ENCODE assay signal across 1 cellular context in the genomic region with DNA sequence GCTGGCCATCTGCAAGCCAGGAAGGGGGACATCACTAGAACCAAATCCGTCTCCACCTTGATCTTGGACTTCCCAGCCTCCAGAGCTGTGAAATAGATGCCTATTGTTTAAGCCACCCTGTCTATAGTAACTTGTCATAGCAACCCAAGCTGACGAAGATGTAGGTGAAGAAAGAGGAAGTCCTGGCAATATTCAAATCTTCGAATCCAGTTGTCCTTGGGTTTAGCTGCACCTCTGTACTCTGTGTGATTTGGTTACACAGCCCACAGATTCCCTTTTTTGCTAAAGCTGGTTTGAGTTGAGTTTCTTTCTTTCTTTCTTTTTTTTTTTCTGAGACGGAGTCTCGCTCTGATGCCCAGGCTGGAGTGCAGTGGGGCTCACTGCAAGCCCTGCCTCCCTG.
TF ChIP-seq lines count a peak whose summit lies in the region.

No MANE protein-coding gene starts in this region.

TF ChIP-seq in GM12878, 131 proteins besides CTCF, POLR2A, EP300 and RAD21 (continued from another document and continues in another):
- TF ChIP-seq, protein P1, sequence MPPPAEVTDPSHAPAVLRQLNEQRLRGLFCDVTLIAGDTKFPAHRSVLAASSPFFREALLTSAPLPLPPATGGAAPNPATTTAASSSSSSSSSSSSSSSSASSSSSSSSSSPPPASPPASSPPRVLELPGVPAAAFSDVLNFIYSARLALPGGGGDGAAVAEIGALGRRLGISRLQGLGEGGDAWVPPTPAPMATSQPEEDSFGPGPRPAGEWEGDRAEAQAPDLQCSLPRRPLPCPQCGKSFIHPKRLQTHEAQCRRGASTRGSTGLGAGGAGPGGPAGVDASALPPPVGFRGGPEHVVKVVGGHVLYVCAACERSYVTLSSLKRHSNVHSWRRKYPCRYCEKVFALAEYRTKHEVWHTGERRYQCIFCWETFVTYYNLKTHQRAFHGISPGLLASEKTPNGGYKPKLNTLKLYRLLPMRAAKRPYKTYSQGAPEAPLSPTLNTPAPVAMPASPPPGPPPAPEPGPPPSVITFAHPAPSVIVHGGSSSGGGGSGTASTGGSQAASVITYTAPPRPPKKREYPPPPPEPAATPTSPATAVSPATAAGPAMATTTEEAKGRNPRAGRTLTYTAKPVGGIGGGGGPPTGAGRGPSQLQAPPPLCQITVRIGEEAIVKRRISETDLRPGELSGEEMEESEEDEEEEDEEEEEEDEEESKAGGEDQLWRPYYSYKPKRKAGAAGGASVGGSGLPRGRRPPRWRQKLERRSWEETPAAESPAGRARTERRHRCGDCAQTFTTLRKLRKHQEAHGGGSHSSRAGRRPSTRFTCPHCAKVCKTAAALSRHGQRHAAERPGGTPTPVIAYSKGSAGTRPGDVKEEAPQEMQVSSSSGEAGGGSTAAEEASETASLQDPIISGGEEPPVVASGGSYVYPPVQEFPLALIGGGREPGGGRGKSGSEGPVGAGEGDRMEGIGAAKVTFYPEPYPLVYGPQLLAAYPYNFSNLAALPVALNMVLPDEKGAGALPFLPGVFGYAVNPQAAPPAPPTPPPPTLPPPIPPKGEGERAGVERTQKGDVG (CRISPR knock-in tag; IDR thresholded peaks at IDR 0.05), result no peak
- TF ChIP-seq ESRRA (IDR thresholded peaks at IDR 0.05; ENCODE audit: low read length) (no peak), SRF (IDR thresholded peaks at IDR 0.05; ENCODE audit: low read depth in 2 of 2, low read length in 2 of 2) (peak in 1 of 2 experiments; percentile 60; a peak in 1 of 4 replicates), TCF3 (IDR thresholded peaks at IDR 0.05; ENCODE audit: borderline replicate concordance, insufficient read depth, low read depth, low read length) (no peak), IRF4 (IDR thresholded peaks at IDR 0.05; ENCODE audit: low read depth, low read length) (peak; percentile 43; the same call in 1 of the 2 replicates), KLF5 (IDR thresholded peaks at IDR 0.05; ENCODE audit: partially characterized antibody) (no peak), NR2C2 (IDR thresholded peaks at IDR 0.05; ENCODE audit: borderline replicate concordance, control insufficient read depth, insufficient read length, low read depth) (no peak), HDGF (IDR thresholded peaks at IDR 0.05) (no peak), MEF2A (IDR thresholded peaks at IDR 0.05; ENCODE audit: insufficient read depth, low read depth, low read length) (0 out of 2 replicates have a peak, but pooled peaks have one; percentile 32), ZNF207 (IDR thresholded peaks at IDR 0.05; ENCODE audit: borderline replicate concordance) (no peak), SMAD5 (IDR thresholded peaks at IDR 0.05; ENCODE audit: low read depth) (no peak), IKZF2 (IDR thresholded peaks at IDR 0.05) (peak; percentile 86 to 91), STAT1 (conservative IDR thresholded peaks at IDR 0.05) (no peak), ATF7 (IDR thresholded peaks at IDR 0.05; ENCODE audit: low read depth) (peak; percentile 56; the same call in 1 of the 2 replicates), PAX8 (IDR thresholded peaks at IDR 0.05) (no peak), MYC (IDR thresholded peaks at IDR 0.05; ENCODE audit: insufficient read depth, insufficient read length, insufficient replicate concordance, low read length, severe bottlenecking) (no peak), BCL11A (IDR thresholded peaks at IDR 0.05; ENCODE audit: low read depth, low read length) (peak; percentile 51), KDM1A (IDR thresholded peaks at IDR 0.05; ENCODE audit: borderline replicate concordance) (no peak), NFXL1 (IDR thresholded peaks at IDR 0.05; ENCODE audit: borderline replicate concordance) (no peak), NBN (IDR thresholded peaks at IDR 0.05) (peak; percentile 82), RUNX3 (IDR thresholded peaks at IDR 0.05; ENCODE audit: low read length) (peak; percentile 89), RB1 (IDR thresholded peaks at IDR 0.05; ENCODE audit: borderline replicate concordance) (no peak), SREBF2 (IDR thresholded peaks at IDR 0.05; ENCODE audit: low read length) (no peak), SP1 (IDR thresholded peaks at IDR 0.05; ENCODE audit: low read depth, low read length) (no peak), EZH2 (IDR thresholded peaks at IDR 0.05; ENCODE audit: borderline replicate concordance, control insufficient read depth, low read depth, low read length) (no peak), FOS (IDR thresholded peaks at IDR 0.05; ENCODE audit: borderline replicate concordance, extremely low read depth, insufficient read length) (no peak), ZSCAN29 (IDR thresholded peaks at IDR 0.05) (0 out of 2 replicates have a peak, but pooled peaks have one; percentile 34), RFX5 (IDR thresholded peaks at IDR 0.05; ENCODE audit: low read depth, low read length) (no peak), TARDBP (IDR thresholded peaks at IDR 0.05; ENCODE audit: borderline replicate concordance) (no peak), STAT3 (IDR thresholded peaks at IDR 0.05; ENCODE audit: low read depth, low read length) (no peak), NR2F1 (conservative IDR thresholded peaks at IDR 0.05) (no peak), BMI1 (IDR thresholded peaks at IDR 0.05; ENCODE audit: borderline replicate concordance) (peak; percentile 75), MXI1 (IDR thresholded peaks at IDR 0.05; ENCODE audit: low read depth, low read length) (no peak), MTA3 (IDR thresholded peaks at IDR 0.05; ENCODE audit: borderline replicate concordance, low read length) (peak; percentile 66; the same call in 1 of the 2 replicates), RELA (IDR thresholded peaks at IDR 0.05; ENCODE audit: borderline replicate concordance, partially characterized antibody) (no peak), RBBP5 (conservative IDR thresholded peaks at IDR 0.05) (no peak)
- TF ChIP-seq, protein P2, sequence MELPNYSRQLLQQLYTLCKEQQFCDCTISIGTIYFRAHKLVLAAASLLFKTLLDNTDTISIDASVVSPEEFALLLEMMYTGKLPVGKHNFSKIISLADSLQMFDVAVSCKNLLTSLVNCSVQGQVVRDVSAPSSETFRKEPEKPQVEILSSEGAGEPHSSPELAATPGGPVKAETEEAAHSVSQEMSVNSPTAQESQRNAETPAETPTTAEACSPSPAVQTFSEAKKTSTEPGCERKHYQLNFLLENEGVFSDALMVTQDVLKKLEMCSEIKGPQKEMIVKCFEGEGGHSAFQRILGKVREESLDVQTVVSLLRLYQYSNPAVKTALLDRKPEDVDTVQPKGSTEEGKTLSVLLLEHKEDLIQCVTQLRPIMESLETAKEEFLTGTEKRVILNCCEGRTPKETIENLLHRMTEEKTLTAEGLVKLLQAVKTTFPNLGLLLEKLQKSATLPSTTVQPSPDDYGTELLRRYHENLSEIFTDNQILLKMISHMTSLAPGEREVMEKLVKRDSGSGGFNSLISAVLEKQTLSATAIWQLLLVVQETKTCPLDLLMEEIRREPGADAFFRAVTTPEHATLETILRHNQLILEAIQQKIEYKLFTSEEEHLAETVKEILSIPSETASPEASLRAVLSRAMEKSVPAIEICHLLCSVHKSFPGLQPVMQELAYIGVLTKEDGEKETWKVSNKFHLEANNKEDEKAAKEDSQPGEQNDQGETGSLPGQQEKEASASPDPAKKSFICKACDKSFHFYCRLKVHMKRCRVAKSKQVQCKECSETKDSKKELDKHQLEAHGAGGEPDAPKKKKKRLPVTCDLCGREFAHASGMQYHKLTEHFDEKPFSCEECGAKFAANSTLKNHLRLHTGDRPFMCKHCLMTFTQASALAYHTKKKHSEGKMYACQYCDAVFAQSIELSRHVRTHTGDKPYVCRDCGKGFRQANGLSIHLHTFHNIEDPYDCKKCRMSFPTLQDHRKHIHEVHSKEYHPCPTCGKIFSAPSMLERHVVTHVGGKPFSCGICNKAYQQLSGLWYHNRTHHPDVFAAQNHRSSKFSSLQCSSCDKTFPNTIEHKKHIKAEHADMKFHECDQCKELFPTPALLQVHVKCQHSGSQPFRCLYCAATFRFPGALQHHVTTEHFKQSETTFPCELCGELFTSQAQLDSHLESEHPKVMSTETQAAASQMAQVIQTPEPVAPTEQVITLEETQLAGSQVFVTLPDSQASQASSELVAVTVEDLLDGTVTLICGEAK (IDR thresholded peaks at IDR 0.05; ENCODE audit: borderline replicate concordance), result no peak
- TF ChIP-seq, protein P3, sequence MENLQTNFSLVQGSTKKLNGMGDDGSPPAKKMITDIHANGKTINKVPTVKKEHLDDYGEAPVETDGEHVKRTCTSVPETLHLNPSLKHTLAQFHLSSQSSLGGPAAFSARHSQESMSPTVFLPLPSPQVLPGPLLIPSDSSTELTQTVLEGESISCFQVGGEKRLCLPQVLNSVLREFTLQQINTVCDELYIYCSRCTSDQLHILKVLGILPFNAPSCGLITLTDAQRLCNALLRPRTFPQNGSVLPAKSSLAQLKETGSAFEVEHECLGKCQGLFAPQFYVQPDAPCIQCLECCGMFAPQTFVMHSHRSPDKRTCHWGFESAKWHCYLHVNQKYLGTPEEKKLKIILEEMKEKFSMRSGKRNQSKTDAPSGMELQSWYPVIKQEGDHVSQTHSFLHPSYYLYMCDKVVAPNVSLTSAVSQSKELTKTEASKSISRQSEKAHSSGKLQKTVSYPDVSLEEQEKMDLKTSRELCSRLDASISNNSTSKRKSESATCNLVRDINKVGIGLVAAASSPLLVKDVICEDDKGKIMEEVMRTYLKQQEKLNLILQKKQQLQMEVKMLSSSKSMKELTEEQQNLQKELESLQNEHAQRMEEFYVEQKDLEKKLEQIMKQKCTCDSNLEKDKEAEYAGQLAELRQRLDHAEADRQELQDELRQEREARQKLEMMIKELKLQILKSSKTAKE (IDR thresholded peaks at IDR 0.05; ENCODE audit: low read depth, poor library complexity, severe bottlenecking), result no peak
- TF ChIP-seq, protein P4, sequence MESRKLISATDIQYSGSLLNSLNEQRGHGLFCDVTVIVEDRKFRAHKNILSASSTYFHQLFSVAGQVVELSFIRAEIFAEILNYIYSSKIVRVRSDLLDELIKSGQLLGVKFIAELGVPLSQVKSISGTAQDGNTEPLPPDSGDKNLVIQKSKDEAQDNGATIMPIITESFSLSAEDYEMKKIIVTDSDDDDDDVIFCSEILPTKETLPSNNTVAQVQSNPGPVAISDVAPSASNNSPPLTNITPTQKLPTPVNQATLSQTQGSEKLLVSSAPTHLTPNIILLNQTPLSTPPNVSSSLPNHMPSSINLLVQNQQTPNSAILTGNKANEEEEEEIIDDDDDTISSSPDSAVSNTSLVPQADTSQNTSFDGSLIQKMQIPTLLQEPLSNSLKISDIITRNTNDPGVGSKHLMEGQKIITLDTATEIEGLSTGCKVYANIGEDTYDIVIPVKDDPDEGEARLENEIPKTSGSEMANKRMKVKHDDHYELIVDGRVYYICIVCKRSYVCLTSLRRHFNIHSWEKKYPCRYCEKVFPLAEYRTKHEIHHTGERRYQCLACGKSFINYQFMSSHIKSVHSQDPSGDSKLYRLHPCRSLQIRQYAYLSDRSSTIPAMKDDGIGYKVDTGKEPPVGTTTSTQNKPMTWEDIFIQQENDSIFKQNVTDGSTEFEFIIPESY (IDR thresholded peaks at IDR 0.05), result no peak
- TF ChIP-seq, protein P5, sequence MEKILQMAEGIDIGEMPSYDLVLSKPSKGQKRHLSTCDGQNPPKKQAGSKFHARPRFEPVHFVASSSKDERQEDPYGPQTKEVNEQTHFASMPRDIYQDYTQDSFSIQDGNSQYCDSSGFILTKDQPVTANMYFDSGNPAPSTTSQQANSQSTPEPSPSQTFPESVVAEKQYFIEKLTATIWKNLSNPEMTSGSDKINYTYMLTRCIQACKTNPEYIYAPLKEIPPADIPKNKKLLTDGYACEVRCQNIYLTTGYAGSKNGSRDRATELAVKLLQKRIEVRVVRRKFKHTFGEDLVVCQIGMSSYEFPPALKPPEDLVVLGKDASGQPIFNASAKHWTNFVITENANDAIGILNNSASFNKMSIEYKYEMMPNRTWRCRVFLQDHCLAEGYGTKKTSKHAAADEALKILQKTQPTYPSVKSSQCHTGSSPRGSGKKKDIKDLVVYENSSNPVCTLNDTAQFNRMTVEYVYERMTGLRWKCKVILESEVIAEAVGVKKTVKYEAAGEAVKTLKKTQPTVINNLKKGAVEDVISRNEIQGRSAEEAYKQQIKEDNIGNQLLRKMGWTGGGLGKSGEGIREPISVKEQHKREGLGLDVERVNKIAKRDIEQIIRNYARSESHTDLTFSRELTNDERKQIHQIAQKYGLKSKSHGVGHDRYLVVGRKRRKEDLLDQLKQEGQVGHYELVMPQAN (conservative IDR thresholded peaks at IDR 0.05), result no peak
- TF ChIP-seq, protein P6, sequence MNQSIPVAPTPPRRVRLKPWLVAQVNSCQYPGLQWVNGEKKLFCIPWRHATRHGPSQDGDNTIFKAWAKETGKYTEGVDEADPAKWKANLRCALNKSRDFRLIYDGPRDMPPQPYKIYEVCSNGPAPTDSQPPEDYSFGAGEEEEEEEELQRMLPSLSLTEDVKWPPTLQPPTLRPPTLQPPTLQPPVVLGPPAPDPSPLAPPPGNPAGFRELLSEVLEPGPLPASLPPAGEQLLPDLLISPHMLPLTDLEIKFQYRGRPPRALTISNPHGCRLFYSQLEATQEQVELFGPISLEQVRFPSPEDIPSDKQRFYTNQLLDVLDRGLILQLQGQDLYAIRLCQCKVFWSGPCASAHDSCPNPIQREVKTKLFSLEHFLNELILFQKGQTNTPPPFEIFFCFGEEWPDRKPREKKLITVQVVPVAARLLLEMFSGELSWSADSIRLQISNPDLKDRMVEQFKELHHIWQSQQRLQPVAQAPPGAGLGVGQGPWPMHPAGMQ (IDR thresholded peaks at IDR 0.05; ENCODE audit: borderline replicate concordance), result no peak
- TF ChIP-seq, protein P7, sequence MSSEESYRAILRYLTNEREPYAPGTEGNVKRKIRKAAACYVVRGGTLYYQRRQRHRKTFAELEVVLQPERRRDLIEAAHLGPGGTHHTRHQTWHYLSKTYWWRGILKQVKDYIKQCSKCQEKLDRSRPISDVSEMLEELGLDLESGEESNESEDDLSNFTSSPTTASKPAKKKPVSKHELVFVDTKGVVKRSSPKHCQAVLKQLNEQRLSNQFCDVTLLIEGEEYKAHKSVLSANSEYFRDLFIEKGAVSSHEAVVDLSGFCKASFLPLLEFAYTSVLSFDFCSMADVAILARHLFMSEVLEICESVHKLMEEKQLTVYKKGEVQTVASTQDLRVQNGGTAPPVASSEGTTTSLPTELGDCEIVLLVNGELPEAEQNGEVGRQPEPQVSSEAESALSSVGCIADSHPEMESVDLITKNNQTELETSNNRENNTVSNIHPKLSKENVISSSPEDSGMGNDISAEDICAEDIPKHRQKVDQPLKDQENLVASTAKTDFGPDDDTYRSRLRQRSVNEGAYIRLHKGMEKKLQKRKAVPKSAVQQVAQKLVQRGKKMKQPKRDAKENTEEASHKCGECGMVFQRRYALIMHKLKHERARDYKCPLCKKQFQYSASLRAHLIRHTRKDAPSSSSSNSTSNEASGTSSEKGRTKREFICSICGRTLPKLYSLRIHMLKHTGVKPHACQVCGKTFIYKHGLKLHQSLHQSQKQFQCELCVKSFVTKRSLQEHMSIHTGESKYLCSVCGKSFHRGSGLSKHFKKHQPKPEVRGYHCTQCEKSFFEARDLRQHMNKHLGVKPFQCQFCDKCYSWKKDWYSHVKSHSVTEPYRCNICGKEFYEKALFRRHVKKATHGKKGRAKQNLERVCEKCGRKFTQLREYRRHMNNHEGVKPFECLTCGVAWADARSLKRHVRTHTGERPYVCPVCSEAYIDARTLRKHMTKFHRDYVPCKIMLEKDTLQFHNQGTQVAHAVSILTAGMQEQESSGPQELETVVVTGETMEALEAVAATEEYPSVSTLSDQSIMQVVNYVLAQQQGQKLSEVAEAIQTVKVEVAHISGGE (CRISPR knock-in tag; IDR thresholded peaks at IDR 0.05), result no peak
- TF ChIP-seq, protein P8, sequence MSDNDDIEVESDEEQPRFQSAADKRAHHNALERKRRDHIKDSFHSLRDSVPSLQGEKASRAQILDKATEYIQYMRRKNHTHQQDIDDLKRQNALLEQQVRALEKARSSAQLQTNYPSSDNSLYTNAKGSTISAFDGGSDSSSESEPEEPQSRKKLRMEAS (IDR thresholded peaks at IDR 0.05; ENCODE audit: low read depth, low read length), result no peak
